In genomic region chr20:36773548-36774242, GRCh38 we compare ENCODE assay signal across 8 cellular contexts. TPM values are rescaled to one million over a fixed set of nuclear protein-coding genes. Genes with fewer than 3 reads are reported as not detected.
A peak's percentile ranks its signal among the peaks of the same experiment; 100 is the strongest.
DNase-seq lines count a peak whose midpoint lies in the region; ATAC-seq and TF ChIP-seq lines count a peak whose summit lies in the region.

A gene with protein sequence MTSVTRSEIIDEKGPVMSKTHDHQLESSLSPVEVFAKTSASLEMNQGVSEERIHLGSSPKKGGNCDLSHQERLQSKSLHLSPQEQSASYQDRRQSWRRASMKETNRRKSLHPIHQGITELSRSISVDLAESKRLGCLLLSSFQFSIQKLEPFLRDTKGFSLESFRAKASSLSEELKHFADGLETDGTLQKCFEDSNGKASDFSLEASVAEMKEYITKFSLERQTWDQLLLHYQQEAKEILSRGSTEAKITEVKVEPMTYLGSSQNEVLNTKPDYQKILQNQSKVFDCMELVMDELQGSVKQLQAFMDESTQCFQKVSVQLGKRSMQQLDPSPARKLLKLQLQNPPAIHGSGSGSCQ (minus strand): TSS chr20:36773763. CDS start chr20:36771458, 2,305 bp downstream.

- H3K4me3 ChIP-seq in GM08714 (ENCODE audit: low read length) (peak within 1 kb of the TSS; percentile 72), SK-N-SH (ENCODE audit: low read depth in 2 of 2, low read length in 1 of 2) (peak within 1 kb of the TSS; percentile 76 to 88), suprapubic skin (peak within 1 kb of the TSS; percentile 71)

- H3K9me3 ChIP-seq in SK-N-SH (no peaks in the 10 kb centered on the region), suprapubic skin (no peaks in the 10 kb centered on the region)

- H2AFZ ChIP-seq in SK-N-SH (ENCODE audit: low read depth): peak within 1 kb of the TSS; percentile 94

- TF ChIP-seq CTCF in SK-N-SH (IDR thresholded peaks at IDR 0.05) (no peak), suprapubic skin (IDR thresholded peaks at IDR 0.05) (no peak)

- H3K36me3 ChIP-seq in SK-N-SH (replicated peaks in 1 of 2; ENCODE audit: control insufficient read depth in 1 of 2, insufficient read depth in 2 of 2, low read length in 1 of 2) (no peaks in the 10 kb centered on the region), suprapubic skin (no peaks in the 10 kb centered on the region)

- WGBS in SK-N-SH (ENCODE audit: low lambda C conversion rate): 1% methylated on average over 16 of the region's 65 CpGs
- WGBS in suprapubic skin: 0% methylated on average over 39 of the region's 65 CpGs

- H3K9ac ChIP-seq in SK-N-SH: peak within 1 kb of the TSS; percentile 99

- POLR2A ChIA-PET in SK-N-SH (lab: Yijun Ruan, JAX): interaction anchor here (0.6 to 2.0 kb wide), 4 partner anchors 13 to 89 kb away, joined by 3 to 5 read pairs (median 4); partner anchors contain the start of gene NDRG3

- TF ChIP-seq POLR2A in suprapubic skin (IDR thresholded peaks at IDR 0.05): peak; percentile 17 to 35

- DNase-seq in NCI-H1092 (lab: John Stamatoyannopoulos, UW) (peak; percentile 97), SK-N-SH (peak; percentile 97), globus pallidus (ENCODE audit: low spot score) (peak; percentile 89), nucleus accumbens (lab: John Stamatoyannopoulos, UW) (peak in 55 of 56 donors; percentile 35 to 97 (median 89)), suprapubic skin (ENCODE audit: low spot score in 2 of 2) (peak; percentile 98 to 99)
- DNase-seq in activated naive CD4-positive, alpha-beta T cell treated with anti-CD3 and anti-CD28 coated beads, Interleukin-2, amount 50 U/mL, for 16 hours: peak; percentile 96

- no peak for TF ChIP-seq RAD21 in SK-N-SH (IDR thresholded peaks at IDR 0.05; ENCODE audit: low read length)

- no peak for TF ChIP-seq EP300 in SK-N-SH (IDR thresholded peaks at IDR 0.05; ENCODE audit: borderline replicate concordance in 1 of 2, low read depth in 1 of 2, low read length in 1 of 2)
- no peak for TF ChIP-seq EP300 in suprapubic skin (IDR thresholded peaks at IDR 0.05)

- H3K27me3 ChIP-seq in SK-N-SH (ENCODE audit: insufficient read depth): no peaks in the 10 kb centered on the region
- H3K27me3 ChIP-seq in suprapubic skin: no peaks in the 10 kb centered on the region

- peak; percentile 79 for ATAC-seq in HG02588 (IDR thresholded peaks at IDR 0.05; ENCODE audit: unreplicated experiment)

- H3F3A ChIP-seq in SK-N-SH (replicated peaks; ENCODE audit: insufficient read depth): peaks cover 29% of the 10 kb centered on the region

- peaks cover 13% of the 10 kb centered on the region for H3K79me2 ChIP-seq in SK-N-SH (ENCODE audit: insufficient read depth)

- H4K20me1 ChIP-seq in SK-N-SH (ENCODE audit: insufficient read depth): no peaks in the 10 kb centered on the region

- peak within 1 kb of the TSS; percentile 94 to 98 for H3K27ac ChIP-seq in SK-N-SH (ENCODE audit: low read depth in 2 of 2, low read length in 1 of 2)
- H3K27ac ChIP-seq in suprapubic skin: peak within 1 kb of the TSS; percentile 94

- H3K4me2 ChIP-seq in SK-N-SH: peak within 1 kb of the TSS; percentile 98

- CTCF ChIA-PET in SK-N-SH (lab: Yijun Ruan, JAX): interaction anchor here (0.7 to 2.2 kb wide), 51 partner anchors 8 to 616 kb away, joined by 3 to 15 read pairs (median 5); partner anchors contain the start of genes NDRG3 and RAB5IF

- H3K9me2 ChIP-seq in SK-N-SH: no peaks in the 10 kb centered on the region

- H3K4me1 ChIP-seq in SK-N-SH (ENCODE audit: control insufficient read depth in 1 of 2, insufficient read depth in 2 of 2, low read depth in 1 of 2, low read length in 1 of 2) (peaks cover 0 to 8% of the 10 kb centered on the region in 2 experiments; a peak in 1 of 4 replicates), suprapubic skin (peaks cover 36% of the 10 kb centered on the region)

TF ChIP-seq in SK-N-SH, 30 proteins besides CTCF, POLR2A, EP300 and RAD21:
- no peak for TF ChIP-seq FOXJ3 (CRISPR knock-in tag; IDR thresholded peaks at IDR 0.05)
- 0 out of 2 replicates have a peak, but pooled peaks have one; percentile 6 for TF ChIP-seq TAF1 (IDR thresholded peaks at IDR 0.05; ENCODE audit: borderline replicate concordance, low read depth, low read length)
- TF ChIP-seq POLR2AphosphoS5 (IDR thresholded peaks at IDR 0.05; ENCODE audit: low read depth, low read length): peak; percentile 77
- TF ChIP-seq NRF1 (IDR thresholded peaks at IDR 0.05; ENCODE audit: low read depth, low read length): peak; percentile 97
- TF ChIP-seq SIN3A (IDR thresholded peaks at IDR 0.05; ENCODE audit: borderline replicate concordance, low read depth, low read length): peak; percentile 94
- TF ChIP-seq MXI1 (IDR thresholded peaks at IDR 0.05; ENCODE audit: low read depth, low read length): peak; percentile 70
- TF ChIP-seq TCF12 (IDR thresholded peaks at IDR 0.05): no peak

RNA-seq across cellular contexts. Expression of the gene that starts here (rescaled TPM):
- 7.3 and 8.3 TPM in 2 replicates for polyA plus RNA-seq in SK-N-SH (2012; rRNA removed)
- polyA plus RNA-seq in SK-N-SH (2012; cell fraction: cytosol; rRNA removed): 8.8 and 9.2 TPM in 2 replicates
- 5.8 and 8.2 TPM in 2 replicates for polyA plus RNA-seq in SK-N-SH (2012; cell fraction: nucleus; rRNA removed)
- 10 to 100 TPM in 1 of 4 donors, 1 to 10 TPM in 3; 6.7 to 13.5 (median 9.6) TPM for total RNA-seq in suprapubic skin

Comparison
In these comparisons a context has a peak if more than half of its experiments do, and no peak if none do; other contexts are left out.
1. Peak in every context shown above with its lines: DNase-seq, ATAC-seq, H3K4me3 ChIP-seq and H3K27ac ChIP-seq.